Comparison of ENCODE assay signal across 23 cellular contexts in genomic region chr6:55023231-55023630, GRCh38.
DNase-seq lines count a peak whose midpoint lies in the region; ATAC-seq and TF ChIP-seq lines count a peak whose summit lies in the region.
"Had no signal": no experiment of that assay in that cellular context is flagged by ENCODE, and none has a peak within 500 bp of the region (broad histone marks: within the 10 kb centered on the region; RNA-seq: fewer than 3 reads in every experiment).

No MANE protein-coding gene starts in this region.

- 70% methylated on average over 3 of the region's 3 CpGs for WGBS in suprapubic skin

- H3K4me3 Mint-ChIP-seq in activated CD4-positive, alpha-beta T cell treated with anti-CD3 and anti-CD28 coated beads for 36 hours: no peak overlapping the region
- H3K4me3 Mint-ChIP-seq: activated CD8-positive, alpha-beta memory T cell treated with anti-CD3 and anti-CD28 coated beads, Interleukin-2, amount 10 ng/mL, durations not matched to agents 7 days and 5 days; activated naive CD8-positive, alpha-beta T cell had no signal

- H3K27ac ChIP-seq in suprapubic skin: no peak overlapping the region
- H3K27ac ChIP-seq: BLaER1, lower lobe of right lung had no signal

- H3K27me3 Mint-ChIP-seq in activated CD4-positive, alpha-beta T cell treated with anti-CD3 and anti-CD28 coated beads for 36 hours: no peaks in the 10 kb centered on the region
- H3K27me3 Mint-ChIP-seq: activated CD8-positive, alpha-beta memory T cell treated with anti-CD3 and anti-CD28 coated beads, Interleukin-2, amount 10 ng/mL, durations not matched to agents 7 days and 5 days; activated naive CD8-positive, alpha-beta T cell had no signal

- DNase-seq in NAMALWA (ENCODE audit: low spot score) (peak; percentile 7), UCSD-AML1 (lab: John Stamatoyannopoulos, UW; ENCODE audit: unreplicated experiment) (peak; percentile 5), suprapubic skin (ENCODE audit: low spot score in 2 of 2) (no peak), left colon (no peak)
- DNase-seq in activated CD4-positive, alpha-beta T cell treated with anti-CD3 and anti-CD28 coated beads for 36 hours: no peak
- DNase-seq in NK-92 treated with Interleukin-12 subunit alpha and Interleukin-12 subunit beta, amount 100 ng/mL, for 24 hours (lab: John Stamatoyannopoulos, UW): no peak
- DNase-seq: activated CD4-positive, alpha-beta T cell treated with anti-CD3 and anti-CD28 coated beads for 48 hours; activated CD8-positive, alpha-beta memory T cell treated with anti-CD3 and anti-CD28 coated beads, Interleukin-2, amount 10 ng/mL, durations not matched to agents 7 days and 5 days; cerebellar nuclear complex; DMS 273 treated with DMSO at 0.1 percent for 48 hours; effector CD8-positive, alpha-beta T cell; hippocampal formation; islet precursor cell; lower lobe of right lung; MG63; NCI-H1930; occipital lobe; stimulated activated CD4-positive, alpha-beta T cell treated with anti-CD3 and anti-CD28 coated beads, Interleukin-12 subunit alpha, Interleukin-12 subunit beta, amount 100 ng/mL, for 4 hours; SW 1271 had no signal

- CTCF ChIA-PET in activated CD4-positive, alpha-beta T cell treated with anti-CD3 and anti-CD28 coated beads for 36 hours (lab: Charles Lee): no interaction called here

- H3K9me3 Mint-ChIP-seq in activated CD4-positive, alpha-beta T cell treated with anti-CD3 and anti-CD28 coated beads for 36 hours (ENCODE audit: low read depth): peaks cover 6% of the 10 kb centered on the region

- no peaks in the 10 kb centered on the region for H3K27me3 ChIP-seq in suprapubic skin
- H3K27me3 ChIP-seq: BLaER1, MG63 had no signal

- no peaks in the 10 kb centered on the region for H3K9me3 ChIP-seq in suprapubic skin
- H3K9me3 ChIP-seq: lower lobe of right lung, MG63 had no signal

- POLR2A ChIA-PET in activated CD4-positive, alpha-beta T cell treated with anti-CD3 and anti-CD28 coated beads for 36 hours (lab: Charles Lee): no interaction called here

- TF ChIP-seq POLR2A in suprapubic skin (IDR thresholded peaks at IDR 0.05): no peak

- H3K4me3 ChIP-seq in suprapubic skin: no peak overlapping the region
- H3K4me3 ChIP-seq: BLaER1, lower lobe of right lung, MG63 had no signal

- H3K36me3 Mint-ChIP-seq in activated CD4-positive, alpha-beta T cell treated with anti-CD3 and anti-CD28 coated beads for 36 hours (ENCODE audit: low read depth): no peaks in the 10 kb centered on the region
- H3K36me3 Mint-ChIP-seq: activated CD8-positive, alpha-beta memory T cell treated with anti-CD3 and anti-CD28 coated beads, Interleukin-2, amount 10 ng/mL, durations not matched to agents 7 days and 5 days; activated naive CD8-positive, alpha-beta T cell had no signal

- H3K36me3 ChIP-seq in suprapubic skin: no peaks in the 10 kb centered on the region
- H3K36me3 ChIP-seq: BLaER1, lower lobe of right lung, MG63 had no signal

- H3K4me1 Mint-ChIP-seq in activated CD4-positive, alpha-beta T cell treated with anti-CD3 and anti-CD28 coated beads for 36 hours: no peaks in the 10 kb centered on the region

- intact Hi-C loops in activated CD4-positive, alpha-beta T cell treated with anti-CD3 and anti-CD28 coated beads for 36 hours (cut with DNase I, micrococcal nuclease): no loop called here
- intact Hi-C loops in left colon (cut with DNase I, micrococcal nuclease): no loop called here

- peak; percentile 73 for ATAC-seq in GM18858 (IDR thresholded peaks at IDR 0.05; ENCODE audit: unreplicated experiment)
- peak; percentile 84 for ATAC-seq in HG03175 (IDR thresholded peaks at IDR 0.05; ENCODE audit: unreplicated experiment)
- no peak for ATAC-seq in activated CD4-positive, alpha-beta T cell treated with anti-CD3 and anti-CD28 coated beads for 36 hours
- ATAC-seq in left colon: no peak
- ATAC-seq: activated CD8-positive, alpha-beta memory T cell treated with anti-CD3 and anti-CD28 coated beads, Interleukin-2, amount 10 ng/mL, durations not matched to agents 7 days and 5 days; lower lobe of right lung had no signal

- no peak for TF ChIP-seq EP300 in suprapubic skin (IDR thresholded peaks at IDR 0.05)

- H3K27ac Mint-ChIP-seq in activated CD4-positive, alpha-beta T cell treated with anti-CD3 and anti-CD28 coated beads for 36 hours: no peak overlapping the region
- H3K27ac Mint-ChIP-seq: activated CD8-positive, alpha-beta memory T cell treated with anti-CD3 and anti-CD28 coated beads, Interleukin-2, amount 10 ng/mL, durations not matched to agents 7 days and 5 days; activated naive CD8-positive, alpha-beta T cell had no signal

- H3K4me1 ChIP-seq in suprapubic skin: no peaks in the 10 kb centered on the region
- H3K4me1 ChIP-seq: lower lobe of right lung had no signal

- TF ChIP-seq CTCF in suprapubic skin (IDR thresholded peaks at IDR 0.05): no peak

Comparison
In these comparisons a context has a peak if more than half of its experiments do, and no peak if none do; other contexts are left out.
1. ATAC-seq: peak in GM18858 (single experiment) and HG03175 (single experiment); none in activated CD4-positive, alpha-beta T cell treated with anti-CD3 and anti-CD28 coated beads for 36 hours (single experiment) and left colon (single experiment).
2. DNase-seq: peak in NAMALWA (single experiment) and UCSD-AML1 (single experiment); none in activated CD4-positive, alpha-beta T cell treated with anti-CD3 and anti-CD28 coated beads for 36 hours (single experiment), NK-92 treated with Interleukin-12 subunit alpha and Interleukin-12 subunit beta, amount 100 ng/mL, for 24 hours (single experiment), suprapubic skin (0 of 2) and left colon (0 of 2).